6 cellular contexts compared by ENCODE assay signal in the genomic region with DNA sequence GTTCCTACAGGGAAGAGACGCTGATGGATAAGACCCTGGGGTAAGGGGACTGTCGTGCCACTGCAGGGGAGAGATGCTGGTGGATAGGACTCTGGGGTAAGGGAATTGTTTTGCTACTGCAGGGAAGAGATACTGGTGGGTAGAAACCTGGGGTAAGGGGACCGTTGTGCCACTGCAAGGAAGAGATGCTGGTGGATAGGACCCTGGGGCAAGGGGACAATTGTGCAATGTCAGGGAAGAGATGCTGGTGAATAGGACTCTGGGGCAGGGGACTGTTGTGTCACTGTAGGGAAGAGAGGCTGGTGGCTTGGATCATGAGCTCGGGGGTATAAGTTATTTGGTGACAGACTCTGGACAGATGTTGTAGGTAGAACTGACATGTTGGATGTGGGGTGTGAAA. TPM values are rescaled to one million over a fixed set of nuclear protein-coding genes. Genes with fewer than 3 reads are reported as not detected.
"Had no signal": no experiment of that assay in that cellular context is flagged by ENCODE, and none has a peak within 500 bp of the region (broad histone marks: within the 10 kb centered on the region; RNA-seq: fewer than 3 reads in every experiment).

No MANE protein-coding gene starts in this region.

- H3K36me3 ChIP-seq: HAP-1 had no signal

- DNase-seq: GM23248, GOT3, H7 had no signal

- H3K4me1 ChIP-seq: HAP-1 had no signal

- H3K27ac ChIP-seq: GM23248 had no signal

- H2AFZ ChIP-seq: GM23248 had no signal

- H3K9ac ChIP-seq: GM23248 had no signal

- H3K9me3 ChIP-seq: HAP-1 had no signal

- H3K4me3 ChIP-seq: GM23248, HAP-1 had no signal

RNA-seq across cellular contexts. Expression of gene WNT7A, which starts 37.6 kb away (rescaled TPM):
- total RNA-seq: GM23248, H4, HT-29 had no signal
- polyA plus RNA-seq: GM23248 had no signal
